In genomic region chr1:54774820-54775498, GRCh38 we compare ENCODE assay signal across 1 cellular context.
TF ChIP-seq lines count a peak whose summit lies in the region.

No MANE protein-coding gene starts in this region.

TF ChIP-seq in GM12878, 131 proteins besides CTCF, POLR2A, EP300 and RAD21 (continued from another document):
- TF ChIP-seq PBX3 (IDR thresholded peaks at IDR 0.05; ENCODE audit: insufficient replicate concordance, low read depth, low read length): peak; percentile 83
- no peak for TF ChIP-seq BMI1 (IDR thresholded peaks at IDR 0.05; ENCODE audit: borderline replicate concordance)
- no peak for TF ChIP-seq STAT1 (conservative IDR thresholded peaks at IDR 0.05)
- no peak for TF ChIP-seq NR2F1 (conservative IDR thresholded peaks at IDR 0.05)
- TF ChIP-seq TAF1 (IDR thresholded peaks at IDR 0.05; ENCODE audit: borderline replicate concordance, low read depth, low read length): no peak
- peak; percentile 90 for TF ChIP-seq PKNOX1 (IDR thresholded peaks at IDR 0.05)
